ENCODE assay signal across 1 cellular context in the genomic region with DNA sequence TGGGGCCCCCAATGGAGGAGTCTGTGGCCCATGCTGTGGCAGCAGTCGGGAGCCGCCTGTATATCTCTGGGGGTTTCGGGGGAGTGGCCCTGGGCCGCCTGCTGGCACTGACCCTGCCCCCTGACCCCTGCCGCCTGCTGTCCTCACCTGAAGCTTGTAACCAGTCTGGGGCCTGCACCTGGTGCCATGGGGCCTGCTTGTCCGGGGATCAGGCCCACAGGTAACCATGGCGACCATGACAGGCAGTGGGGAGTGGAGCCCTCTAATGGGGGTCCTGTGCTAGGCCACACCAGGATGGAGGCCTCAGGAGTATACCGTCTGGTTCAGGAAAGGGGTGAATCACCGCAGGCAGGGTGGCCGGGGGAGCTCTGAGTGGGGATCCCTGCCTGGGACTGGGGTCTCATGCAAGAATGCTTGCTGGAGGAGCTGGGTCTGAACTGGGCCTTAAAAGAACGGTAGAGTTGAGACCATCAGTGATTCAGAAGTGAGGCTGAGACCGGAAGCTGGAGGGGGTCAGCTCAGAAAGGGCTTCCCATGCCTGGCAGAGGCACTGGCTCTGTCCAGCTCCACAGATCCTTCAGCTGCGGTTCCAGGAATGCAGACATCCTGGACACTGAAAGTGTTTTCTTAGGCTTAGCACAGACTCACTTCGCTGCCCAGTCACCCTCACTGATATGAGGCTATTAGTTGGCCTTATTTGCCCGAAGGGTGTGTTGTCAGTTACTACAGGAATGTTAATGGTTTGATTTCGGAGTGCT.
TF ChIP-seq lines count a peak whose summit lies in the region.

No MANE protein-coding gene starts in this region.

TF ChIP-seq in A549, 52 proteins besides CTCF, POLR2A, EP300 and RAD21:
- TF ChIP-seq CHD2 (IDR thresholded peaks at IDR 0.05; ENCODE audit: low read length, partially characterized antibody) (no peak), KDM1A (IDR thresholded peaks at IDR 0.05; ENCODE audit: low read depth) (no peak), NFE2L2 (conservative IDR thresholded peaks at IDR 0.05; ENCODE audit: low read length) (no peak), MAZ (IDR thresholded peaks at IDR 0.05; ENCODE audit: borderline replicate concordance, low read depth, low read length) (no peak), GATA3 (IDR thresholded peaks at IDR 0.05; ENCODE audit: borderline replicate concordance) (no peak)
